In the genomic region with DNA sequence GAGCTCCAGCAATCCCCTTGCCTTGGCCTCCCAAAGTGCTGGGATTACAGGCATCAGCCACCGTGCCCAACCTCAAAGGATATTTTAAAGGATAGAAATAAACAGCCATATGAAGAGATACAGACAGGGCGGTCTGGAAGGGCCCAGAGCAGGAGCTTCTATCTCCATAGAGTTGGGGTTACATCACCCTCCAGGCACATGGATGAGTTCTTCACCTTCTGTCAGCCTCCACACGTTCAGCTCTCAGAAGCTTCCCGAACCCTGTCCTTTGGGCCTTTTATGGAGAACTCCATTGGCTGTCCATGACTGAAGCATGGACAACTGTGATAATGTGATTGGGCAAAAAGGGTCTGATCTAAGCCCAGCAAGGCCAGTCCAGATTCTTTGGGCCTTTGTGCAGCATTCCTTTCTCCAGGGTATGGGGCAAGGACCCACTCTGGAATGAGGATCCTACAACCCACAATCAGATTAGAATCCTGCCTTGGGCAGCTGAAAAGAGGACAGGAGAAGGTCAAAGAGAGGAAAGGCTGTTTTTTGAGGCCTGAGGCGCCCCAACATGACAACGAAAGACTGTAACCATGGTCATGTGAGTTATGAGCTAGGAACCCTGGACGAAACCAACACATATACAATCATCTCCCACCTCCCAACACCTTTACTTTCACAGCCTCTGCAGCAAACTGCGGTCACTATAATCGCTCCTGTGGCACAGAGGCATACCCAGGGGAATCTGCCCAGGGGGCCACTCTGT, we compare ENCODE assay signal across 5 cellular contexts. TPM values are rescaled to one million over a fixed set of nuclear protein-coding genes. Genes with fewer than 3 reads are reported as not detected.
A peak's percentile ranks its signal among the peaks of the same experiment; 100 is the strongest.
DNase-seq lines count a peak whose midpoint lies in the region; FAIRE-seq and TF ChIP-seq lines count a peak whose summit lies in the region.
"Not testable (repeated sequence)": the region's sequence is repeated elsewhere in the genome, so short reads cannot be mapped to it uniquely, and the experiment has no call there.

No MANE protein-coding gene starts in this region.

- not testable (repeated sequence) for H3K9me3 ChIP-seq in SK-N-SH; H1 (ENCODE audit: insufficient read depth in 2 of 2, low read depth in 1 of 2, low read length in 1 of 2); liver (ENCODE audit: control insufficient read depth in 4 of 4, low read length in 3 of 4); trophoblast cell (ENCODE audit: insufficient read depth, low read depth, low read length)

- not testable (repeated sequence) for TF ChIP-seq EP300 in SK-N-SH (IDR thresholded peaks at IDR 0.05; ENCODE audit: borderline replicate concordance in 1 of 2, low read depth in 1 of 2, low read length in 1 of 2); H1 (IDR thresholded peaks at IDR 0.05; ENCODE audit: borderline replicate concordance in 1 of 2, low read depth in 2 of 2, low read length in 2 of 2)

- H3K23ac ChIP-seq in H1 (ENCODE audit: insufficient read length); trophoblast cell (ENCODE audit: low read length): not testable (repeated sequence)

- H3K27me3 ChIP-seq in SK-N-SH (ENCODE audit: insufficient read depth); H1 (replicated peaks in 1 of 4; ENCODE audit: control insufficient read depth in 3 of 4, extremely low read depth in 1 of 4, insufficient read depth in 3 of 4, low read length in 3 of 4); liver (ENCODE audit: control insufficient read depth in 4 of 4, insufficient read depth in 4 of 4, low read length in 3 of 4); trophoblast cell (ENCODE audit: insufficient read depth, low read length): not testable (repeated sequence)

- H2BK15ac ChIP-seq in H1 (ENCODE audit: low read length): not testable (repeated sequence)

- H3K9me2 ChIP-seq in SK-N-SH: not testable (repeated sequence)

- not testable (repeated sequence) for H3K4me2 ChIP-seq in SK-N-SH; H1 (ENCODE audit: insufficient read depth in 1 of 2, low read depth in 2 of 2, low read length in 2 of 2); trophoblast cell (ENCODE audit: low read length)

- not testable (repeated sequence) for H3K14ac ChIP-seq in H1 (ENCODE audit: insufficient read length); trophoblast cell (ENCODE audit: low read length)

- not testable (repeated sequence) for H2BK5ac ChIP-seq in H1 (ENCODE audit: low read depth, low read length); trophoblast cell (ENCODE audit: low read depth, low read length, poor library complexity)

- H3K79me1 ChIP-seq in H1 (ENCODE audit: low read depth, low read length); trophoblast cell (ENCODE audit: low read length): not testable (repeated sequence)

- not testable (repeated sequence) for H2AK5ac ChIP-seq in H1 (ENCODE audit: low read depth, low read length); trophoblast cell (ENCODE audit: low read length)

- not testable (repeated sequence) for H4K12ac ChIP-seq in trophoblast cell (ENCODE audit: low read depth, low read length)

- H3K23me2 ChIP-seq in H1 (ENCODE audit: low read depth, low read length): not testable (repeated sequence)

- H2BK20ac ChIP-seq in H1 (ENCODE audit: low read length): not testable (repeated sequence)

- not testable (repeated sequence) for H3K27ac ChIP-seq in SK-N-SH (ENCODE audit: low read depth in 2 of 2, low read length in 1 of 2); H1 (ENCODE audit: low read depth, low read length)
- peak overlapping the region; percentile 80 to 85 for H3K27ac ChIP-seq in liver (ENCODE audit: low read depth in 1 of 2, low read length in 2 of 2)
- peak overlapping the region; percentile 48 for H3K27ac ChIP-seq in trophoblast cell (ENCODE audit: low read depth, low read length)

- CTCF ChIA-PET in SK-N-SH (lab: Yijun Ruan, JAX) (interaction anchor here (0.9 to 1.4 kb wide), 2 partner anchors 9 to 32 kb away, joined by 3 to 4 read pairs; a partner anchor contains a TSS), H1 (lab: Charles Lee; ENCODE audit: partially characterized antibody) (interaction anchor here (1.3 kb wide), 1 partner anchor 12 kb away, joined by 6 read pairs; no protein-coding TSS in a partner anchor)

- not testable (repeated sequence) for H2AFZ ChIP-seq in SK-N-SH (ENCODE audit: low read depth); H1 (ENCODE audit: low read length); trophoblast cell (ENCODE audit: insufficient read depth, low read length, poor library complexity)

- FAIRE-seq in GM12892 (lab: Jason Lieb, UNC): peak; percentile 83
- FAIRE-seq in H1 (lab: Jason Lieb, UNC): peak; percentile 78

- H2BK12ac ChIP-seq in H1 (ENCODE audit: low read depth, low read length); trophoblast cell (ENCODE audit: low read length): not testable (repeated sequence)

- not testable (repeated sequence) for H3K56ac ChIP-seq in H1 (replicated peaks; ENCODE audit: insufficient read length, low read depth, low read length)

- H3K9ac ChIP-seq in SK-N-SH; H1 (replicated peaks in 1 of 4; ENCODE audit: extremely low read depth in 1 of 4, low read depth in 3 of 4, low read length in 3 of 4); liver (ENCODE audit: low read depth in 1 of 2, low read length in 2 of 2); trophoblast cell (ENCODE audit: low read length): not testable (repeated sequence)

- DNase-seq in GM12892 (ENCODE audit: insufficient read length); SK-N-SH; H1 (ENCODE audit: low read depth in 1 of 2, low spot score in 2 of 2): not testable (repeated sequence)
- peak; percentile 63 to 64 for DNase-seq in trophoblast cell

- not testable (repeated sequence) for H3F3A ChIP-seq in SK-N-SH (replicated peaks; ENCODE audit: insufficient read depth)

- not testable (repeated sequence) for TF ChIP-seq CTCF in SK-N-SH (IDR thresholded peaks at IDR 0.05); H1 (IDR thresholded peaks at IDR 0.05; ENCODE audit: control extremely low read depth in 1 of 3, insufficient read depth in 1 of 3, low read depth in 1 of 3, low read length in 3 of 3); liver (IDR thresholded peaks at IDR 0.05; ENCODE audit: low read depth, low read length, missing input control)

- WGBS in SK-N-SH (ENCODE audit: low lambda C conversion rate): 93% methylated on average over 8 of the region's 9 CpGs
- WGBS in H1 (ENCODE audit: extremely low coverage in 1 of 2, insufficient coverage in 1 of 2, insufficient read length in 1 of 2, insufficient replicate concordance in 2 of 2, low coverage in 1 of 2, low lambda C conversion rate in 2 of 2, missing lambda C conversion rate in 1 of 2), 2 experiments: 90% methylated on average over 9 of the region's 9 CpGs; no CpG with 5 or more reads in 1 of the 2 experiments
- 92% methylated on average over 9 of the region's 9 CpGs for WGBS in liver
- WGBS in trophoblast cell (ENCODE audit: extremely low coverage, insufficient coverage, insufficient read length): no CpG with 5 or more reads among the region's 9 CpGs

- not testable (repeated sequence) for H3K4me3 ChIP-seq in SK-N-SH (ENCODE audit: low read depth in 2 of 2, low read length in 1 of 2); H1 (ENCODE audit: extremely low read depth in 1 of 4, insufficient read depth in 2 of 4, low read depth in 3 of 4, low read length in 4 of 4); liver (ENCODE audit: low read depth in 1 of 3, low read length in 3 of 3); trophoblast cell (ENCODE audit: low read depth, low read length)

- not testable (repeated sequence) for H3K18ac ChIP-seq in H1 (ENCODE audit: extremely low read depth, low read length); trophoblast cell (ENCODE audit: low read length)

- H3K4me1 ChIP-seq in SK-N-SH (ENCODE audit: control insufficient read depth in 1 of 2, insufficient read depth in 2 of 2, low read depth in 1 of 2, low read length in 1 of 2); H1 (replicated peaks in 1 of 4; ENCODE audit: control insufficient read depth in 3 of 4, insufficient read depth in 4 of 4, low read length in 3 of 4): not testable (repeated sequence)
- peaks cover 7 to 36% (median 26%) of the 10 kb centered on the region in 4 donors for H3K4me1 ChIP-seq in liver (ENCODE audit: control insufficient read depth in 4 of 4, insufficient read depth in 4 of 4, low read length in 3 of 4)
- H3K4me1 ChIP-seq in trophoblast cell (ENCODE audit: control insufficient read depth in 1 of 2, insufficient read depth in 2 of 2, low read length in 2 of 2): peaks cover 25 to 26% of the 10 kb centered on the region in 2 experiments

- H4K8ac ChIP-seq in H1 (ENCODE audit: extremely low read depth, insufficient read depth, low read length): not testable (repeated sequence)
- H4K8ac ChIP-seq in trophoblast cell (ENCODE audit: low read depth, low read length): peak overlapping the region; percentile 20

- not testable (repeated sequence) for H2BK120ac ChIP-seq in H1 (replicated peaks; ENCODE audit: low read depth, low read length); trophoblast cell (ENCODE audit: insufficient read depth, low read length, poor library complexity)

- H3K36me3 ChIP-seq in SK-N-SH (replicated peaks in 1 of 2; ENCODE audit: control insufficient read depth in 1 of 2, insufficient read depth in 2 of 2, low read length in 1 of 2): peaks cover under 1 to 20% of the 10 kb centered on the region in 2 experiments
- H3K36me3 ChIP-seq in H1 (ENCODE audit: control insufficient read depth in 2 of 4, insufficient read depth in 4 of 4, low read length in 3 of 4): peaks cover 0 to 12% (median 5%) of the 10 kb centered on the region in 4 experiments; a peak in 4 of 8 replicates
- H3K36me3 ChIP-seq in liver (ENCODE audit: control insufficient read depth in 4 of 4, insufficient read depth in 3 of 4, low read depth in 1 of 4, low read length in 3 of 4): peaks cover 0 to 13% (median 6%) of the 10 kb centered on the region in 4 donors
- peaks cover 18 to 20% of the 10 kb centered on the region in 2 experiments for H3K36me3 ChIP-seq in trophoblast cell (ENCODE audit: control insufficient read depth in 1 of 2, insufficient read depth in 2 of 2, low read length in 2 of 2)

- not testable (repeated sequence) for H4K91ac ChIP-seq in H1 (replicated peaks; ENCODE audit: insufficient read length, low read length)
- peak overlapping the region; percentile 12 for H4K91ac ChIP-seq in trophoblast cell (ENCODE audit: low read depth, low read length)

- POLR2A ChIA-PET in SK-N-SH (lab: Yijun Ruan, JAX): not testable (repeated sequence)
- POLR2A ChIA-PET in H1 (lab: Charles Lee; ENCODE audit: partially characterized antibody): interaction anchor here (0.7 to 4.3 kb wide), 3 partner anchors 9 to 770 kb away, joined by 3 to 43 read pairs (median 3); a partner anchor contains a TSS

- not testable (repeated sequence) for H3K4ac ChIP-seq in H1 (replicated peaks; ENCODE audit: insufficient read length, low read depth, low read length); trophoblast cell (ENCODE audit: low read depth, low read length)

- not testable (repeated sequence) for H3K79me2 ChIP-seq in SK-N-SH (ENCODE audit: insufficient read depth); H1 (ENCODE audit: control insufficient read depth in 1 of 2, insufficient read depth in 2 of 2, low read length in 2 of 2); trophoblast cell (ENCODE audit: control insufficient read depth, insufficient read depth, low read length, poor library complexity)

- H4K20me1 ChIP-seq in SK-N-SH (ENCODE audit: insufficient read depth); H1 (replicated peaks in 1 of 2; ENCODE audit: control insufficient read depth in 1 of 2, insufficient read depth in 2 of 2, low read length in 2 of 2): not testable (repeated sequence)

- not testable (repeated sequence) for TF ChIP-seq POLR2A in GM12892 (IDR thresholded peaks at IDR 0.05; ENCODE audit: low read depth, low read length); H1 (IDR thresholded peaks at IDR 0.05; ENCODE audit: control extremely low read depth in 1 of 2, low read depth in 2 of 2, low read length in 2 of 2)

- not testable (repeated sequence) for TF ChIP-seq RAD21 in SK-N-SH (IDR thresholded peaks at IDR 0.05; ENCODE audit: low read length); H1 (IDR thresholded peaks at IDR 0.05 in 1 of 2, conservative IDR thresholded peaks at IDR 0.05 in 1 of 2; ENCODE audit: low read depth in 2 of 2, low read length in 2 of 2); liver (IDR thresholded peaks at IDR 0.05)

- not testable (repeated sequence) for H4K5ac ChIP-seq in H1 (ENCODE audit: insufficient read length, low read depth, low read length)

RNA-seq across cellular contexts. Expression of a gene that starts 6.8 kb away (rescaled TPM):
- polyA plus RNA-seq in GM12892 (2012; ENCODE audit: missing spikeins): 0.78 TPM
- polyA plus RNA-seq in SK-N-SH (2012; rRNA removed) (1.2 and 1.3 TPM in 2 replicates), H1 (2011; rRNA removed) (1.0 and 1.8 TPM in 2 replicates), liver (1 to 10 TPM; 1.0 to 1.8 TPM)
- polyA plus RNA-seq in SK-N-SH (2012; cell fraction: cytosol; rRNA removed): 0.49 and 0.83 TPM in 2 replicates
- polyA plus RNA-seq in SK-N-SH (2012; cell fraction: nucleus; rRNA removed): 2.2 and 3.7 TPM in 2 replicates
- total RNA-seq in H1 (2021; fragmentation: NEBNext Ultra II Directional; extraction: Animal tissue kit (Norgen Biotek cat#: 25700)): 0.88 and 1.1 TPM in 2 replicates
- 1.1 TPM for polyA plus RNA-seq in H1 (2011; cell fraction: cytosol; rRNA removed)
- polyA plus RNA-seq in H1 (2011; cell fraction: nucleus; rRNA removed): 3.2 TPM
- 0.76 to 1.6 TPM (median 1.5 TPM) in 4 replicates for polyA plus RNA-seq in H1 (2012, experiment 1 of 2)
- 0.97 TPM for polyA plus RNA-seq in H1 (2012, experiment 2 of 2)
- polyA plus RNA-seq in H1 (2013, experiment 1 of 2): 0.83 TPM
- 0.75 TPM for polyA plus RNA-seq in H1 (2013, experiment 2 of 2)
- polyA minus RNA-seq in H1 (2011; rRNA and poly(A)+ RNA removed): 0.41 and 0.54 TPM in 2 replicates
- polyA minus RNA-seq in H1 (2011; cell fraction: cytosol; rRNA and poly(A)+ RNA removed): not detected
- 1.6 TPM for polyA minus RNA-seq in H1 (2011; cell fraction: nucleus; rRNA and poly(A)+ RNA removed)
- total RNA-seq in liver: 1 to 10 TPM in 1 of 2 donors, under 1 TPM in 1; 0.67 to 1.0 TPM
- polyA plus RNA-seq in trophoblast cell (2013): 41.8 and 44.5 TPM in 2 replicates

RNA-seq across cellular contexts. Expression of a gene that starts 9.9 kb away (rescaled TPM):
- 6.6 TPM for polyA plus RNA-seq in GM12892 (2012; ENCODE audit: missing spikeins)
- polyA plus RNA-seq in SK-N-SH (2012; rRNA removed) (25.0 and 33.9 TPM in 2 replicates), H1 (2011; rRNA removed) (21.6 and 34.5 TPM in 2 replicates), liver (10 to 100 TPM; 15.5 to 41.2 TPM)
- 11.8 and 23.1 TPM in 2 replicates for polyA plus RNA-seq in SK-N-SH (2012; cell fraction: cytosol; rRNA removed)
- 87.3 and 99.7 TPM in 2 replicates for polyA plus RNA-seq in SK-N-SH (2012; cell fraction: nucleus; rRNA removed)
- 19.4 and 21.3 TPM in 2 replicates for total RNA-seq in H1 (2021; fragmentation: NEBNext Ultra II Directional; extraction: Animal tissue kit (Norgen Biotek cat#: 25700))
- polyA plus RNA-seq in H1 (2011; cell fraction: cytosol; rRNA removed): 29.6 TPM
- polyA plus RNA-seq in H1 (2011; cell fraction: nucleus; rRNA removed): 75.7 TPM
- polyA plus RNA-seq in H1 (2012, experiment 1 of 2): 18.1 to 23.6 TPM (median 22.0 TPM) in 4 replicates
- 21.0 TPM for polyA plus RNA-seq in H1 (2012, experiment 2 of 2)
- polyA plus RNA-seq in H1 (2013, experiment 1 of 2): 26.7 TPM
- polyA plus RNA-seq in H1 (2013, experiment 2 of 2): 22.1 TPM
- 10.9 and 12.6 TPM in 2 replicates for polyA minus RNA-seq in H1 (2011; rRNA and poly(A)+ RNA removed)
- 18.3 TPM for polyA minus RNA-seq in H1 (2011; cell fraction: cytosol; rRNA and poly(A)+ RNA removed)
- 27.9 TPM for polyA minus RNA-seq in H1 (2011; cell fraction: nucleus; rRNA and poly(A)+ RNA removed)
- total RNA-seq in liver: 10 to 100 TPM; 20.5 to 37.4 TPM
- polyA plus RNA-seq in trophoblast cell (2013): 10.2 and 11.6 TPM in 2 replicates

RNA-seq across cellular contexts. Expression of a gene that starts 16.0 kb away (rescaled TPM):
- polyA plus RNA-seq in GM12892 (2012; ENCODE audit: missing spikeins): 40.8 TPM
- polyA plus RNA-seq in SK-N-SH (2012; rRNA removed) (56.6 and 69.4 TPM in 2 replicates), H1 (2011; rRNA removed) (64.5 and 110 TPM in 2 replicates), liver (10 to 100 TPM; 70.0 to 78.1 TPM)
- 32.0 and 48.4 TPM in 2 replicates for polyA plus RNA-seq in SK-N-SH (2012; cell fraction: cytosol; rRNA removed)
- polyA plus RNA-seq in SK-N-SH (2012; cell fraction: nucleus; rRNA removed): 145 and 151 TPM in 2 replicates
- 100 and 109 TPM in 2 replicates for total RNA-seq in H1 (2021; fragmentation: NEBNext Ultra II Directional; extraction: Animal tissue kit (Norgen Biotek cat#: 25700))
- 53.4 TPM for polyA plus RNA-seq in H1 (2011; cell fraction: cytosol; rRNA removed)
- polyA plus RNA-seq in H1 (2011; cell fraction: nucleus; rRNA removed): 187 TPM
- polyA plus RNA-seq in H1 (2012, experiment 1 of 2): 103 to 110 TPM (median 106 TPM) in 4 replicates
- polyA plus RNA-seq in H1 (2012, experiment 2 of 2): 95.9 TPM
- polyA plus RNA-seq in H1 (2013, experiment 1 of 2): 125 TPM
- polyA plus RNA-seq in H1 (2013, experiment 2 of 2): 124 TPM
- 41.2 and 50.8 TPM in 2 replicates for polyA minus RNA-seq in H1 (2011; rRNA and poly(A)+ RNA removed)
- polyA minus RNA-seq in H1 (2011; cell fraction: cytosol; rRNA and poly(A)+ RNA removed): 35.5 TPM
- polyA minus RNA-seq in H1 (2011; cell fraction: nucleus; rRNA and poly(A)+ RNA removed): 34.3 TPM
- total RNA-seq in liver: 10 to 100 TPM; 18.2 to 33.4 TPM
- polyA plus RNA-seq in trophoblast cell (2013): 136 and 137 TPM in 2 replicates

RNA-seq across cellular contexts. Expression of a gene that starts 21.0 kb away (rescaled TPM):
- 35.1 TPM for polyA plus RNA-seq in GM12892 (2012; ENCODE audit: missing spikeins)
- polyA plus RNA-seq in SK-N-SH (2012; rRNA removed) (44.5 and 66.4 TPM in 2 replicates), H1 (2011; rRNA removed) (25.4 and 27.0 TPM in 2 replicates), liver (10 to 100 TPM; 29.2 to 35.1 TPM)
- 33.1 and 41.8 TPM in 2 replicates for polyA plus RNA-seq in SK-N-SH (2012; cell fraction: cytosol; rRNA removed)
- polyA plus RNA-seq in SK-N-SH (2012; cell fraction: nucleus; rRNA removed): 154 and 172 TPM in 2 replicates
- total RNA-seq in H1 (2021; fragmentation: NEBNext Ultra II Directional; extraction: Animal tissue kit (Norgen Biotek cat#: 25700)): 27.5 and 34.2 TPM in 2 replicates
- polyA plus RNA-seq in H1 (2011; cell fraction: cytosol; rRNA removed): 30.8 TPM
- polyA plus RNA-seq in H1 (2011; cell fraction: nucleus; rRNA removed): 56.8 TPM
- polyA plus RNA-seq in H1 (2012, experiment 1 of 2): 28.6 to 35.7 TPM (median 31.2 TPM) in 4 replicates
- 36.6 TPM for polyA plus RNA-seq in H1 (2012, experiment 2 of 2)
- polyA plus RNA-seq in H1 (2013, experiment 1 of 2): 34.8 TPM
- polyA plus RNA-seq in H1 (2013, experiment 2 of 2): 33.0 TPM
- polyA minus RNA-seq in H1 (2011; rRNA and poly(A)+ RNA removed): 44.0 and 45.4 TPM in 2 replicates
- polyA minus RNA-seq in H1 (2011; cell fraction: cytosol; rRNA and poly(A)+ RNA removed): 17.0 TPM
- 35.2 TPM for polyA minus RNA-seq in H1 (2011; cell fraction: nucleus; rRNA and poly(A)+ RNA removed)
- total RNA-seq in liver: 10 to 100 TPM; 19.4 to 40.0 TPM
- polyA plus RNA-seq in trophoblast cell (2013): 37.8 and 38.0 TPM in 2 replicates

RNA-seq across cellular contexts. Expression of a gene that starts 31.6 kb away (rescaled TPM):
- 12.3 TPM for polyA plus RNA-seq in GM12892 (2012; ENCODE audit: missing spikeins)
- polyA plus RNA-seq in SK-N-SH (2012; rRNA removed): 14.2 and 17.3 TPM in 2 replicates
- polyA plus RNA-seq in SK-N-SH (2012; cell fraction: cytosol; rRNA removed): 15.8 and 20.1 TPM in 2 replicates
- polyA plus RNA-seq in SK-N-SH (2012; cell fraction: nucleus; rRNA removed): 23.6 and 31.7 TPM in 2 replicates
- total RNA-seq in H1 (2021; fragmentation: NEBNext Ultra II Directional; extraction: Animal tissue kit (Norgen Biotek cat#: 25700)): 21.9 and 22.7 TPM in 2 replicates
- polyA plus RNA-seq in H1 (2011; rRNA removed): 9.5 and 11.5 TPM in 2 replicates
- polyA plus RNA-seq in H1 (2011; cell fraction: cytosol; rRNA removed): 18.9 TPM
- 16.3 TPM for polyA plus RNA-seq in H1 (2011; cell fraction: nucleus; rRNA removed)
- 26.9 to 30.2 TPM (median 28.3 TPM) in 4 replicates for polyA plus RNA-seq in H1 (2012, experiment 1 of 2)
- polyA plus RNA-seq in H1 (2012, experiment 2 of 2): 7.3 TPM
- polyA plus RNA-seq in H1 (2013, experiment 1 of 2): 24.6 TPM
- polyA plus RNA-seq in H1 (2013, experiment 2 of 2): 22.9 TPM
- 7.3 and 10.0 TPM in 2 replicates for polyA minus RNA-seq in H1 (2011; rRNA and poly(A)+ RNA removed)
- 7.6 TPM for polyA minus RNA-seq in H1 (2011; cell fraction: cytosol; rRNA and poly(A)+ RNA removed)
- 17.1 TPM for polyA minus RNA-seq in H1 (2011; cell fraction: nucleus; rRNA and poly(A)+ RNA removed)
- total RNA-seq in liver: 1 to 10 TPM; 1.3 to 3.0 TPM
- polyA plus RNA-seq in liver: under 1 TPM; 0.58 to 0.88 TPM
- 15.2 and 16.2 TPM in 2 replicates for polyA plus RNA-seq in trophoblast cell (2013)
